Comparison of ENCODE assay signal across 1 cellular context in genomic region chr20:58251979-58252591, GRCh38.
A peak's percentile ranks its signal among the peaks of the same experiment; 100 is the strongest.
TF ChIP-seq lines count a peak whose summit lies in the region.

No MANE protein-coding gene starts in this region.

TF ChIP-seq in K562, 482 proteins besides CTCF, POLR2A, EP300 and RAD21 (continued from another document and continues in another):
- TF ChIP-seq MEF2D (tag; conservative IDR thresholded peaks at IDR 0.05; ENCODE audit: low read depth): peak; percentile 95
- TF ChIP-seq ZBTB11 (CRISPR knock-in tag; IDR thresholded peaks at IDR 0.05): peak in 1 of 3 experiments; percentile 72; a peak in 2 of 6 replicates
- no peak for TF ChIP-seq ZNF263 (CRISPR knock-in tag; IDR thresholded peaks at IDR 0.05; ENCODE audit: borderline replicate concordance)
- TF ChIP-seq DDX20 (tag; IDR thresholded peaks at IDR 0.05; ENCODE audit: low read depth): peak; percentile 97
- TF ChIP-seq ZNF277 (CRISPR knock-in tag; IDR thresholded peaks at IDR 0.05; ENCODE audit: borderline replicate concordance): no peak
- TF ChIP-seq OTX1 (CRISPR knock-in tag; IDR thresholded peaks at IDR 0.05): peak; percentile 57; the same call in 1 of the 2 replicates
- TF ChIP-seq ZSCAN32 (CRISPR knock-in tag; IDR thresholded peaks at IDR 0.05): peak; percentile 82
- TF ChIP-seq TBL1XR1 (IDR thresholded peaks at IDR 0.05; ENCODE audit: low read length in 2 of 2): 0 out of 4 replicates have a peak, but pooled peaks of 1 of the 2 experiments have one; percentile 5
- TF ChIP-seq ARNT (IDR thresholded peaks at IDR 0.05): peak in 1 of 2 experiments; percentile 74; a peak in 2 of 4 replicates
- TF ChIP-seq DPF2 (IDR thresholded peaks at IDR 0.05): peak; percentile 98
- peak; percentile 23; the same call in 1 of the 2 replicates for TF ChIP-seq CBFA2T3 (IDR thresholded peaks at IDR 0.05)
- TF ChIP-seq NFE2L1 (tag; IDR thresholded peaks at IDR 0.05; ENCODE audit: borderline replicate concordance, low read depth): peak; percentile 68; the same call in 1 of the 2 replicates
- TF ChIP-seq HBP1 (CRISPR knock-in tag; IDR thresholded peaks at IDR 0.05): peak; percentile 96
- peak; percentile 78 for TF ChIP-seq LEF1 (IDR thresholded peaks at IDR 0.05)
- TF ChIP-seq XRCC4 (IDR thresholded peaks at IDR 0.05; ENCODE audit: extremely low read depth, insufficient read depth, insufficient read length): no peak
- peak; percentile 74 for TF ChIP-seq GABPA (tag; conservative IDR thresholded peaks at IDR 0.05; ENCODE audit: low read depth)
- peak; percentile 57; the same call in 1 of the 2 replicates for TF ChIP-seq HMG20A (CRISPR knock-in tag; conservative IDR thresholded peaks at IDR 0.05)
- TF ChIP-seq NFIX (CRISPR knock-in tag; IDR thresholded peaks at IDR 0.05; ENCODE audit: low read depth): peak; percentile 63
- peak; percentile 8; the same call in 1 of the 2 replicates for TF ChIP-seq TAL1 (IDR thresholded peaks at IDR 0.05)
- no peak for TF ChIP-seq CBX2 (IDR thresholded peaks at IDR 0.05; ENCODE audit: insufficient read depth, low read length, poor library complexity, severe bottlenecking)
- TF ChIP-seq FOXP1 (CRISPR knock-in tag; IDR thresholded peaks at IDR 0.05): no peak
- no peak for TF ChIP-seq PHB (CRISPR knock-in tag; IDR thresholded peaks at IDR 0.05)
- TF ChIP-seq CREM (IDR thresholded peaks at IDR 0.05; ENCODE audit: low read depth): peak; percentile 34; the same call in 1 of the 2 replicates
- peak; percentile 81 for TF ChIP-seq ZNF23 (CRISPR knock-in tag; IDR thresholded peaks at IDR 0.05)
- TF ChIP-seq MAZ (CRISPR knock-in tag; conservative IDR thresholded peaks at IDR 0.05 in 1 of 2, IDR thresholded peaks at IDR 0.05 in 1 of 2): peak in 1 of 2 experiments; percentile 88; a peak in 3 of 4 replicates
- peak; percentile 96 for TF ChIP-seq ZNF668 (CRISPR knock-in tag; IDR thresholded peaks at IDR 0.05)
- no peak for TF ChIP-seq HOXB6 (CRISPR knock-in tag; IDR thresholded peaks at IDR 0.05; ENCODE audit: borderline replicate concordance)
- TF ChIP-seq HDAC2 (IDR thresholded peaks at IDR 0.05): 0 out of 2 replicates have a peak, but pooled peaks have one; percentile 46
- no peak for TF ChIP-seq SFPQ (IDR thresholded peaks at IDR 0.05; ENCODE audit: low read depth, low read length)
- peak; percentile 88 for TF ChIP-seq CEBPG (CRISPR knock-in tag; IDR thresholded peaks at IDR 0.05)
- TF ChIP-seq CEBPG (tag; conservative IDR thresholded peaks at IDR 0.05 in 1 of 2, IDR thresholded peaks at IDR 0.05 in 1 of 2): peak; percentile 58 to 94; a peak in 3 of 4 replicates
- no peak for TF ChIP-seq MEF2A (IDR thresholded peaks at IDR 0.05; ENCODE audit: control insufficient read depth, low read depth, low read length)
- TF ChIP-seq ZNF695 (CRISPR knock-in tag; IDR thresholded peaks at IDR 0.05): peak; percentile 45; the same call in 1 of the 2 replicates
- TF ChIP-seq RHOXF2B (CRISPR knock-in tag; conservative IDR thresholded peaks at IDR 0.05): peak; percentile 91
- TF ChIP-seq ZFP1 (CRISPR knock-in tag; IDR thresholded peaks at IDR 0.05): peak; percentile 77
- peak; percentile 91 for TF ChIP-seq PATZ1 (CRISPR knock-in tag; IDR thresholded peaks at IDR 0.05; ENCODE audit: borderline replicate concordance)
- TF ChIP-seq RFX7 (CRISPR knock-in tag; IDR thresholded peaks at IDR 0.05): 0 out of 2 replicates have a peak, but pooled peaks have one; percentile 49
- TF ChIP-seq SMARCE1 (IDR thresholded peaks at IDR 0.05): peak; percentile 98
- TF ChIP-seq KLF6 (CRISPR knock-in tag; IDR thresholded peaks at IDR 0.05; ENCODE audit: borderline replicate concordance): peak; percentile 98
- peak; percentile 95 for TF ChIP-seq TCF15 (CRISPR knock-in tag; IDR thresholded peaks at IDR 0.05)
- TF ChIP-seq FOS (IDR thresholded peaks at IDR 0.05; ENCODE audit: extremely low read depth, insufficient read length): peak; percentile 75
- TF ChIP-seq ARID3A (IDR thresholded peaks at IDR 0.05; ENCODE audit: borderline replicate concordance, low read depth, low read length): 0 out of 2 replicates have a peak, but pooled peaks have one; percentile 14
- no peak for TF ChIP-seq EZH2 (IDR thresholded peaks at IDR 0.05; ENCODE audit: borderline replicate concordance, low read depth, low read length)
- TF ChIP-seq RCOR1 (IDR thresholded peaks at IDR 0.05; ENCODE audit: borderline replicate concordance in 1 of 2, low read depth in 2 of 2, low read length in 2 of 2): peak in 1 of 2 experiments; percentile 44; a peak in 1 of 4 replicates
- no peak for TF ChIP-seq PHF21A (IDR thresholded peaks at IDR 0.05; ENCODE audit: borderline replicate concordance, low read depth)
- TF ChIP-seq RAD51 (IDR thresholded peaks at IDR 0.05; ENCODE audit: borderline replicate concordance, low read depth): 0 out of 2 replicates have a peak, but pooled peaks have one; percentile 9
- peak; percentile 59; the same call in 1 of the 2 replicates for TF ChIP-seq REST (CRISPR knock-in tag; IDR thresholded peaks at IDR 0.05; ENCODE audit: low read depth)
- TF ChIP-seq TEAD4 (IDR thresholded peaks at IDR 0.05; ENCODE audit: low read length): no peak
- no peak for TF ChIP-seq TEAD4 (CRISPR knock-in tag; IDR thresholded peaks at IDR 0.05; ENCODE audit: borderline replicate concordance)
